ENCODE assay signal across 19 cellular contexts in the genomic region with DNA sequence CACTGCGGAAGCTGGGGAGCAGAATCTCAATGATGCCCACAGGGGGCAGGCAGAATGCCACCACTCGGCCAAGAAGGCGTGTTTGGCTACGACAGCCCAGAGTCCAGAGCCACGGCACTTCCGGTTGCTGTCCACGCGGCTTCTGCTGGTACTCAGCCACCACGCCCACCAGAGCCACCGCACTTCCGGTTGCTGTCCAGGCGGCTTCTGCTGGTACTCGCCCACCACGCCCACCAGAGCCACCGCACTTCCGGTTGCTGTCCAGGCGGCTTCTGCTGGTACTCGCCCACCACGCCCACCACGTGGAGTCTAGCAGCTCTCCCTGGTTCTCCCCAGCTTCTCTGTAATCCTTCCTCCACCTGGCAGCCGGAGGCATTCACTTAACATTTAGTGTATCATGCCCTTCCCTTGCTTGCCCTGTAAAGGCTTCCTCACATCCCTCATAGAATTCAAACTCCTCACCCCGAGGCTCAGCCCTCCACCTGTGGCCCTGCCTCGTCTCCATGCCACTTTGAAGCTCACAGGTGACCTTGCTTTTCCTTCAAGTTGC. TPM values are rescaled to one million over a fixed set of nuclear protein-coding genes. Genes with fewer than 3 reads are reported as not detected.
DNase-seq lines count a peak whose midpoint lies in the region; ATAC-seq, FAIRE-seq and TF ChIP-seq lines count a peak whose summit lies in the region.
"Had no signal": no experiment of that assay in that cellular context is flagged by ENCODE, and none has a peak within 500 bp of the region (broad histone marks: within the 10 kb centered on the region; RNA-seq: fewer than 3 reads in every experiment).

No MANE protein-coding gene starts in this region.

- H3K9me3 Mint-ChIP-seq in MCF 10A (ENCODE audit: unreplicated experiment) = no peaks in the 10 kb centered on the region

- TF ChIP-seq CTCF in mammary epithelial cell (conservative IDR thresholded peaks at IDR 0.05 in 1 of 2, IDR thresholded peaks at IDR 0.05 in 1 of 2; ENCODE audit: extremely low read depth in 1 of 2, insufficient read depth in 1 of 2, low read depth in 1 of 2, low read length in 2 of 2) (no peak), MCF 10A (IDR thresholded peaks at IDR 0.05; ENCODE audit: unreplicated experiment) (no peak), K562 (IDR thresholded peaks at IDR 0.05 in 2 of 3, conservative IDR thresholded peaks at IDR 0.05 in 1 of 3; ENCODE audit: insufficient read depth in 2 of 3, low read depth in 1 of 3, low read length in 3 of 3) (no peak), left lung (IDR thresholded peaks at IDR 0.05) (no peak)

- H3K36me3 Mint-ChIP-seq in MCF 10A (ENCODE audit: insufficient read depth, unreplicated experiment) = no peaks in the 10 kb centered on the region
- H3K36me3 Mint-ChIP-seq: CD4-positive, CD25-positive, alpha-beta regulatory T cell had no signal

- DNase-seq in mammary epithelial cell = no peak
- DNase-seq in MCF 10A (ENCODE audit: unreplicated experiment) = no peak
- peak in 3 of 4 experiments; percentile 21 to 48 (median 40) for DNase-seq in K562 (ENCODE audit: extremely low read depth in 1 of 4, low spot score in 3 of 4)
- no peak for DNase-seq in mesendoderm
- DNase-seq in left lung = no peak
- DNase-seq in iPS-NIHi11 (ENCODE audit: low spot score) = no peak
- no peak for DNase-seq in NCI-H446 treated with DMSO at 0.1 percent for 48 hours (lab: John Stamatoyannopoulos, UW)
- no peak for DNase-seq in HT-29 (ENCODE audit: low spot score)
- DNase-seq: AML-193; CD4-positive, CD25-positive, alpha-beta regulatory T cell; DMS79 had no signal

- 97% methylated on average over 12 of the region's 23 CpGs for WGBS in mammary epithelial cell (ENCODE audit: low coverage, missing lambda C conversion rate)
- 16% methylated on average over 20 of the region's 23 CpGs for WGBS in K562 (ENCODE audit: insufficient coverage, low coverage, missing lambda C conversion rate)
- WGBS in mesendoderm (ENCODE audit: extremely low coverage, insufficient coverage, low lambda C conversion rate) = no CpG with 5 or more reads among the region's 23 CpGs

- H3K27me3 Mint-ChIP-seq in MCF 10A (ENCODE audit: insufficient read depth, unreplicated experiment) = no peaks in the 10 kb centered on the region
- H3K27me3 Mint-ChIP-seq: CD4-positive, CD25-positive, alpha-beta regulatory T cell had no signal

- in situ Hi-C loops in mammary epithelial cell (cut with MboI; ENCODE audit: low sequenced_read_pairs in 2 of 2) (no loop called here), K562 (cut with MboI) (no loop called here)

- intact Hi-C loops in mammary epithelial cell (cut with micrococcal nuclease) (no loop called here), MCF 10A (cut with micrococcal nuclease) (no loop called here), K562 (cut with micrococcal nuclease) (no loop called here), left lung (cut with DNase I) (no loop called here)

- no peak overlapping the region for H3K4me2 ChIP-seq in mammary epithelial cell (ENCODE audit: insufficient read depth, low read depth, low read length)
- H3K4me2 ChIP-seq in K562 (ENCODE audit: insufficient read depth, low read length) = peak overlapping the region; percentile 47
- H3K4me2 ChIP-seq in mesendoderm (ENCODE audit: low read length) = no peak overlapping the region

- H3K4me1 Mint-ChIP-seq in MCF 10A (ENCODE audit: insufficient read depth, unreplicated experiment) = peaks cover 41% of the 10 kb centered on the region
- H3K4me1 Mint-ChIP-seq: CD4-positive, CD25-positive, alpha-beta regulatory T cell had no signal

- H3K4me3 Mint-ChIP-seq in MCF 10A (ENCODE audit: unreplicated experiment) = no peak overlapping the region
- H3K4me3 Mint-ChIP-seq: CD4-positive, CD25-positive, alpha-beta regulatory T cell had no signal

- no peak overlapping the region for H2BK120ac ChIP-seq in mesendoderm (ENCODE audit: low read depth, low read length)

- no peak overlapping the region for H2BK15ac ChIP-seq in mesendoderm (replicated peaks; ENCODE audit: low read depth)

- H3K27me3 ChIP-seq in mammary epithelial cell (ENCODE audit: insufficient read depth, low read length) (no peaks in the 10 kb centered on the region), K562 (ENCODE audit: control insufficient read depth in 2 of 2, insufficient read depth in 2 of 2, low read length in 2 of 2) (peaks cover 2 to 37% of the 10 kb centered on the region in 2 experiments; a peak in 3 of 5 replicates), mesendoderm (ENCODE audit: insufficient read depth, low read length, poor library complexity) (no peaks in the 10 kb centered on the region), left lung (no peaks in the 10 kb centered on the region)
- H3K27me3 ChIP-seq: BLaER1 treated with 17β-estradiol and CSF1 and Interleukin-3, amounts not matched to agents 10 nM and 100 nM had no signal

- no peaks in the 10 kb centered on the region for H3K9me1 ChIP-seq in K562 (ENCODE audit: control insufficient read depth, insufficient read depth, low read length)

- H4K20me1 ChIP-seq in mammary epithelial cell (ENCODE audit: insufficient read depth, low read length) = no peaks in the 10 kb centered on the region
- H4K20me1 ChIP-seq in K562 (replicated peaks; ENCODE audit: control insufficient read depth, insufficient read depth, low read length) = no peaks in the 10 kb centered on the region
- H4K20me1 ChIP-seq: BLaER1 treated with 17β-estradiol and CSF1 and Interleukin-3, amounts not matched to agents 10 nM and 100 nM had no signal

- H3K4me3 ChIP-seq in mammary epithelial cell (replicated peaks in 1 of 3; ENCODE audit: insufficient read depth in 1 of 3, low read depth in 2 of 3, low read length in 3 of 3) (no peak overlapping the region), K562 (no peak overlapping the region), mesendoderm (ENCODE audit: low read length) (no peak overlapping the region), left lung (no peak overlapping the region)
- H3K4me3 ChIP-seq: BLaER1 treated with 17β-estradiol and CSF1 and Interleukin-3, amounts not matched to agents 10 nM and 100 nM; GM12878; HAP-1 had no signal

- CTCF ChIA-PET in mammary epithelial cell (lab: Charles Lee; ENCODE audit: low non-redundant PET) = no interaction called here
- CTCF ChIA-PET in MCF 10A (lab: Yijun Ruan, JAX) = interaction anchor here (0.6 kb wide), 1 partner anchor 1178 kb away, joined by 5 read pairs; no protein-coding TSS in a partner anchor
- CTCF ChIA-PET in K562 (lab: Yijun Ruan, JAX; ENCODE audit: low intra/inter-chr PET ratio) = no interaction called here

- dilution Hi-C loops in mammary epithelial cell (cut with HindIII; ENCODE audit: low sequenced_read_pairs) = no loop called here

- TF ChIP-seq POLR2A in K562 (conservative IDR thresholded peaks at IDR 0.05) = no peak

- ATAC-seq in K562 = peak; percentile 48; the same call in 2 of the 3 replicates
- ATAC-seq in left lung = no peak
- ATAC-seq: GM12878, HepG2 had no signal

- FAIRE-seq in K562 (lab: Jason Lieb, UNC) = no peak
- FAIRE-seq: GM12878, H1, HepG2, HTR-8/SVneo had no signal

- H3K56ac ChIP-seq in mesendoderm (ENCODE audit: low read length) = no peak overlapping the region

- H3K9ac ChIP-seq in mammary epithelial cell (ENCODE audit: insufficient read depth, low read length) (no peak overlapping the region), K562 (ENCODE audit: insufficient read depth in 1 of 2, low read depth in 2 of 2, low read length in 2 of 2) (no peak overlapping the region), mesendoderm (ENCODE audit: low read length) (no peak overlapping the region)
- H3K9ac ChIP-seq: BLaER1 treated with 17β-estradiol and CSF1 and Interleukin-3, amounts not matched to agents 10 nM and 100 nM had no signal

- H3K27ac ChIP-seq in mammary epithelial cell (ENCODE audit: insufficient read depth, low read depth, low read length) (peak overlapping the region; percentile 96), K562 (ENCODE audit: extremely low read depth, low read depth, low read length) (no peak overlapping the region), mesendoderm (ENCODE audit: low read depth, low read length) (no peak overlapping the region), left lung (no peak overlapping the region)
- H3K27ac ChIP-seq: 22Rv1; BLaER1 treated with 17β-estradiol and CSF1 and Interleukin-3, amounts not matched to agents 10 nM and 100 nM had no signal

- POLR2A ChIA-PET in MCF 10A (lab: Yijun Ruan, JAX) = interaction anchor here (2.0 kb wide), 1 partner anchor 43 kb away, joined by 8 read pairs; no protein-coding TSS in a partner anchor
- POLR2A ChIA-PET in K562 (lab: Yijun Ruan, JAX) = interaction anchor here (0.6 kb wide), 4 partner anchors 11 to 735 kb away, joined by 3 to 4 read pairs (median 3); no protein-coding TSS in a partner anchor

- H3K23ac ChIP-seq in mesendoderm (ENCODE audit: low read length) = no peak overlapping the region

- no peaks in the 10 kb centered on the region for H3K36me3 ChIP-seq in mammary epithelial cell (ENCODE audit: insufficient read depth, low read length)
- no peaks in the 10 kb centered on the region for H3K36me3 ChIP-seq in K562 (ENCODE audit: control insufficient read depth, insufficient read depth, low read length)
- no peaks in the 10 kb centered on the region for H3K36me3 ChIP-seq in mesendoderm (ENCODE audit: control insufficient read depth, insufficient read depth, low read length)
- H3K36me3 ChIP-seq in left lung = no peaks in the 10 kb centered on the region
- H3K36me3 ChIP-seq: BLaER1 treated with 17β-estradiol and CSF1 and Interleukin-3, amounts not matched to agents 10 nM and 100 nM; HAP-1 had no signal

- no peak overlapping the region for H2BK5ac ChIP-seq in mesendoderm (ENCODE audit: low read length)

- no peaks in the 10 kb centered on the region for H3K79me1 ChIP-seq in mesendoderm (ENCODE audit: low read length)

- H3K79me2 ChIP-seq in mammary epithelial cell (ENCODE audit: insufficient read depth, low read length) = no peaks in the 10 kb centered on the region
- no peaks in the 10 kb centered on the region for H3K79me2 ChIP-seq in K562 (ENCODE audit: control insufficient read depth, insufficient read depth, low read length)
- H3K79me2 ChIP-seq in mesendoderm (ENCODE audit: control insufficient read depth, insufficient read depth, low read length) = no peaks in the 10 kb centered on the region

- H3K27ac Mint-ChIP-seq in MCF 10A (ENCODE audit: low read depth, unreplicated experiment) = no peak overlapping the region
- H3K27ac Mint-ChIP-seq: CD4-positive, CD25-positive, alpha-beta regulatory T cell had no signal

- H3K4ac ChIP-seq in mesendoderm (ENCODE audit: low read depth, low read length) = no peak overlapping the region

- no peaks in the 10 kb centered on the region for H3K9me3 ChIP-seq in mammary epithelial cell (replicated peaks; ENCODE audit: insufficient read depth, low read length)
- H3K9me3 ChIP-seq in K562 (replicated peaks; ENCODE audit: control insufficient read depth, insufficient read depth, low read depth, low read length) = no peaks in the 10 kb centered on the region
- H3K9me3 ChIP-seq in left lung = no peaks in the 10 kb centered on the region
- H3K9me3 ChIP-seq: BLaER1 treated with 17β-estradiol and CSF1 and Interleukin-3, amounts not matched to agents 10 nM and 100 nM; HAP-1 had no signal

- H2AFZ ChIP-seq in mammary epithelial cell (ENCODE audit: low read depth, low read length) (no peak overlapping the region), K562 (ENCODE audit: low read depth, low read length) (peak overlapping the region; percentile 37)

- H3K18ac ChIP-seq in mesendoderm (ENCODE audit: low read length) = no peak overlapping the region

- H4K8ac ChIP-seq in mesendoderm (ENCODE audit: low read depth, low read length) = no peak overlapping the region

- TF ChIP-seq EP300 in K562 (IDR thresholded peaks at IDR 0.05; ENCODE audit: low read length) = no peak

- no peak overlapping the region for H4K5ac ChIP-seq in mesendoderm (ENCODE audit: low read length)

- peaks cover 59% of the 10 kb centered on the region for H3K4me1 ChIP-seq in mammary epithelial cell (ENCODE audit: insufficient read depth, low read length)
- H3K4me1 ChIP-seq in K562 (replicated peaks in 1 of 2; ENCODE audit: control insufficient read depth in 2 of 2, insufficient read depth in 2 of 2, low read length in 2 of 2) = peaks cover 5 to 6% of the 10 kb centered on the region in 2 experiments; a peak in 4 of 5 replicates
- H3K4me1 ChIP-seq in mesendoderm (ENCODE audit: control insufficient read depth, low read depth, low read length) = peaks cover 4% of the 10 kb centered on the region
- H3K4me1 ChIP-seq in left lung = no peaks in the 10 kb centered on the region
- H3K4me1 ChIP-seq: HAP-1 had no signal

- H2AK5ac ChIP-seq in mesendoderm (ENCODE audit: low read length) = peak overlapping the region; percentile 88

- BruUV-seq in mammary epithelial cell (replicated peaks; lab: Mats Ljungman, UMichigan) (no TSS peak), MCF 10A (replicated peaks; lab: Mats Ljungman, UMichigan) (no TSS peak), K562 (replicated peaks; lab: Mats Ljungman, UMichigan) (no TSS peak)

- no peak for TF ChIP-seq RAD21 in K562 (CRISPR knock-in tag; conservative IDR thresholded peaks at IDR 0.05 in 1 of 2, IDR thresholded peaks at IDR 0.05 in 1 of 2)

RNA-seq across cellular contexts. Expression of a gene that starts 40.1 kb away (rescaled TPM):
- total RNA-seq in mammary epithelial cell = 10 to 100 TPM in 1 of 2 donors, 1 to 10 TPM in 1; 9.7 to 24.8 TPM
- polyA plus RNA-seq in mammary epithelial cell = 3.0 TPM
- polyA minus RNA-seq in mammary epithelial cell = 2.1 TPM
- total RNA-seq in MCF 10A (2022) = 0.37 and 0.54 TPM in 2 replicates
- total RNA-seq in K562 (2011; cell fraction: chromatin; rRNA removed; ENCODE audit: low replicate concordance) = not detected in 2 replicates
- total RNA-seq in K562 (2011; cell fraction: nucleolus; rRNA removed) = not detected in 2 replicates
- total RNA-seq in K562 (2011; cell fraction: nucleoplasm; rRNA removed) = not detected in 2 replicates
- total RNA-seq in K562 (2014; rRNA removed) = not detected in 2 replicates
- total RNA-seq in K562 (2014; rRNA removed; fragmentation: Illumina TruSeq; extraction: Trizol) = not detected in 2 replicates
- total RNA-seq in K562 (2015; rRNA removed; fragmentation: Illumina TruSeq; extraction: Trizol) = not detected in 2 replicates
- 0.07 TPM in 1 of 2 replicates, not detected in the other for total RNA-seq in K562 (2021)
- not detected in 2 replicates for polyA plus RNA-seq in K562 (2011; rRNA removed)
- polyA plus RNA-seq in K562 (2011; cell fraction: cytosol; rRNA removed) = not detected in 2 replicates
- polyA plus RNA-seq in K562 (2011; cell fraction: nucleus; rRNA removed) = not detected in 2 replicates
- polyA plus RNA-seq in K562 (2012) = not detected in 2 replicates
- not detected in 2 replicates for polyA plus RNA-seq in K562 (2014; fragmentation: Illumina TruSeq; extraction: Trizol)
- not detected for polyA plus RNA-seq in K562 (2014; fragmentation: Nextera tagmentation; extraction: Ambion mirVana)
- not detected in 2 replicates for polyA plus RNA-seq in K562 (2014; rRNA removed)
- polyA minus RNA-seq in K562 (2011; rRNA and poly(A)+ RNA removed) = not detected in 2 replicates
- not detected in 2 replicates for polyA minus RNA-seq in K562 (2011; cell fraction: cytosol; rRNA and poly(A)+ RNA removed)
- not detected in 2 replicates for polyA minus RNA-seq in K562 (2011; cell fraction: nucleus; rRNA and poly(A)+ RNA removed)
- 34.5 TPM for polyA plus RNA-seq in mesendoderm (2013, experiment 1 of 2)
- 34.9 TPM for polyA plus RNA-seq in mesendoderm (2013, experiment 2 of 2)
- total RNA-seq in left lung = 10 to 100 TPM; 27.6 to 49.0 TPM
- not detected in 2 replicates for total RNA-seq in HT-29 (2014; rRNA removed; shearing (Covaris generic))
- total RNA-seq: CD4-positive, CD25-positive, alpha-beta regulatory T cell; G401; GM12878 had no signal
- polyA plus RNA-seq: CD4-positive, CD25-positive, alpha-beta regulatory T cell; GM12878 had no signal

Comparison
In these comparisons a context has a peak if more than half of its experiments do, and no peak if none do; other contexts are left out.
1. DNase-seq: peak in K562 (3 of 4); none in mammary epithelial cell (single experiment), MCF 10A (single experiment), mesendoderm (single experiment), left lung (0 of 2), iPS-NIHi11 (single experiment), NCI-H446 treated with DMSO at 0.1 percent for 48 hours (single experiment) and HT-29 (single experiment).